Comparison of ENCODE assay signal across 19 cellular contexts in genomic region chr13:110121312-110122083, GRCh38.
DNase-seq lines count a peak whose midpoint lies in the region; ATAC-seq and TF ChIP-seq lines count a peak whose summit lies in the region.
"Had no signal": no experiment of that assay in that cellular context is flagged by ENCODE, and none has a peak within 500 bp of the region (broad histone marks: within the 10 kb centered on the region; RNA-seq: fewer than 3 reads in every experiment).

No MANE protein-coding gene starts in this region.

- H3K4me3 Mint-ChIP-seq in brain, result no peak overlapping the region
- H3K4me3 Mint-ChIP-seq in activated CD8-positive, alpha-beta T cell treated with anti-CD3 and anti-CD28 coated beads, Interleukin-2, amount 10 ng/mL, durations not matched to agents 7 days and 5 days, result no peak overlapping the region
- no peak overlapping the region for H3K4me3 Mint-ChIP-seq in activated CD4-positive, alpha-beta T cell treated with anti-CD3 and anti-CD28 coated beads, Interleukin-2, amount 10 ng/mL, durations not matched to agents 7 days and 5 days
- H3K4me3 Mint-ChIP-seq: CD4-positive, alpha-beta T cell; HFFc6 had no signal

- ATAC-seq in GM18867 (IDR thresholded peaks at IDR 0.05; ENCODE audit: unreplicated experiment), result peak; percentile 64
- peak; percentile 36 for ATAC-seq in HG02852 (IDR thresholded peaks at IDR 0.05; ENCODE audit: unreplicated experiment)
- no peak for ATAC-seq in activated CD8-positive, alpha-beta T cell treated with anti-CD3 and anti-CD28 coated beads, Interleukin-2, amount 10 ng/mL, durations not matched to agents 7 days and 5 days

- no peaks in the 10 kb centered on the region for H3K36me3 Mint-ChIP-seq in brain
- no peaks in the 10 kb centered on the region for H3K36me3 Mint-ChIP-seq in activated CD8-positive, alpha-beta T cell treated with anti-CD3 and anti-CD28 coated beads, Interleukin-2, amount 10 ng/mL, durations not matched to agents 7 days and 5 days (ENCODE audit: low read depth)
- H3K36me3 Mint-ChIP-seq in activated CD4-positive, alpha-beta T cell treated with anti-CD3 and anti-CD28 coated beads, Interleukin-2, amount 10 ng/mL, durations not matched to agents 7 days and 5 days (ENCODE audit: low read depth), result no peaks in the 10 kb centered on the region

- DNase-seq in GM06990 (ENCODE audit: extremely low read depth, insufficient read length) (no peak), NCI-H1105 treated with DMSO at 0.1 percent for 48 hours (lab: John Stamatoyannopoulos, UW) (no peak)
- DNase-seq in activated CD8-positive, alpha-beta memory T cell treated with anti-CD3 and anti-CD28 coated beads, Interleukin-2, amount 50 U/mL, for 48 hours, result no peak
- no peak for DNase-seq in activated CD8-positive, alpha-beta T cell treated with anti-CD3 and anti-CD28 coated beads, Interleukin-2, amount 10 ng/mL, durations not matched to agents 7 days and 5 days
- DNase-seq in activated CD4-positive, alpha-beta T cell treated with anti-CD3 and anti-CD28 coated beads, Interleukin-2, amount 10 ng/mL, durations not matched to agents 7 days and 5 days, result no peak
- DNase-seq: Caco-2; CD4-positive, alpha-beta T cell; GDM1; HFFc6; NCI-H1417 treated with DMSO at 0.1 percent for 48 hours; NCI-H187 treated with DMSO at 0.1 percent for 48 hours; NCI-H226; NCI-H524; NCI-H82; SHP77 treated with DMSO at 0.1 percent for 48 hours; SK-N-SH had no signal

- no peaks in the 10 kb centered on the region; the same call in 1 of the 2 replicates for H3K36me3 ChIP-seq in GM06990 (ENCODE audit: control insufficient read depth, insufficient read depth, low read length)

- peak overlapping the region; percentile 14 to 97 (median 74) for H3K27ac Mint-ChIP-seq in brain
- H3K27ac Mint-ChIP-seq in activated CD8-positive, alpha-beta T cell treated with anti-CD3 and anti-CD28 coated beads, Interleukin-2, amount 10 ng/mL, durations not matched to agents 7 days and 5 days, result no peak overlapping the region
- H3K27ac Mint-ChIP-seq in activated CD4-positive, alpha-beta T cell treated with anti-CD3 and anti-CD28 coated beads, Interleukin-2, amount 10 ng/mL, durations not matched to agents 7 days and 5 days, result no peak overlapping the region
- H3K27ac Mint-ChIP-seq: CD4-positive, alpha-beta T cell had no signal

- H3K27me3 Mint-ChIP-seq in brain, result peaks cover 11% of the 10 kb centered on the region
- peaks cover 12% of the 10 kb centered on the region for H3K27me3 Mint-ChIP-seq in activated CD8-positive, alpha-beta T cell treated with anti-CD3 and anti-CD28 coated beads, Interleukin-2, amount 10 ng/mL, durations not matched to agents 7 days and 5 days (ENCODE audit: low read depth)
- H3K27me3 Mint-ChIP-seq in activated CD4-positive, alpha-beta T cell treated with anti-CD3 and anti-CD28 coated beads, Interleukin-2, amount 10 ng/mL, durations not matched to agents 7 days and 5 days, result peaks cover 17% of the 10 kb centered on the region

- TF ChIP-seq CTCF in GM06990 (IDR thresholded peaks at IDR 0.05; ENCODE audit: insufficient read depth, low read length, poor library complexity, severe bottlenecking) (no peak), brain (conservative IDR thresholded peaks at IDR 0.05) (no peak)

- H3K4me1 Mint-ChIP-seq in brain, result peaks cover 41% of the 10 kb centered on the region
- no peaks in the 10 kb centered on the region for H3K4me1 Mint-ChIP-seq in activated CD8-positive, alpha-beta T cell treated with anti-CD3 and anti-CD28 coated beads, Interleukin-2, amount 10 ng/mL, durations not matched to agents 7 days and 5 days (ENCODE audit: low read depth)
- H3K4me1 Mint-ChIP-seq in activated CD4-positive, alpha-beta T cell treated with anti-CD3 and anti-CD28 coated beads, Interleukin-2, amount 10 ng/mL, durations not matched to agents 7 days and 5 days, result no peaks in the 10 kb centered on the region

- POLR2A ChIA-PET in activated CD8-positive, alpha-beta T cell treated with anti-CD3 and anti-CD28 coated beads, Interleukin-2, amount 10 ng/mL, durations not matched to agents 7 days and 5 days (lab: Charles Lee), result no interaction called here
- POLR2A ChIA-PET in activated CD4-positive, alpha-beta T cell treated with anti-CD3 and anti-CD28 coated beads, Interleukin-2, amount 10 ng/mL, durations not matched to agents 7 days and 5 days (lab: Charles Lee), result no interaction called here

- H3K27me3 ChIP-seq in GM06990 (replicated peaks; ENCODE audit: control insufficient read depth, insufficient read depth, low read length), result no peaks in the 10 kb centered on the region

- peaks cover 0 to 5% (median 2%) of the 10 kb centered on the region in 5 experiments for H3K9me3 Mint-ChIP-seq in brain
- no peaks in the 10 kb centered on the region for H3K9me3 Mint-ChIP-seq in activated CD8-positive, alpha-beta T cell treated with anti-CD3 and anti-CD28 coated beads, Interleukin-2, amount 10 ng/mL, durations not matched to agents 7 days and 5 days (ENCODE audit: insufficient read depth)
- no peaks in the 10 kb centered on the region for H3K9me3 Mint-ChIP-seq in activated CD4-positive, alpha-beta T cell treated with anti-CD3 and anti-CD28 coated beads, Interleukin-2, amount 10 ng/mL, durations not matched to agents 7 days and 5 days
- H3K9me3 Mint-ChIP-seq: CD4-positive, alpha-beta T cell; HFFc6 had no signal

- CTCF ChIA-PET in activated CD8-positive, alpha-beta T cell treated with anti-CD3 and anti-CD28 coated beads, Interleukin-2, amount 10 ng/mL, durations not matched to agents 7 days and 5 days (lab: Charles Lee), result interaction anchor here (0.7 kb wide), 1 partner anchor 9 kb away, joined by 3 read pairs; no protein-coding TSS in a partner anchor
- CTCF ChIA-PET in activated CD4-positive, alpha-beta T cell treated with anti-CD3 and anti-CD28 coated beads, Interleukin-2, amount 10 ng/mL, durations not matched to agents 7 days and 5 days (lab: Charles Lee), result no interaction called here

- H3K4me3 ChIP-seq in GM06990 (replicated peaks; ENCODE audit: low read depth, low read length), result peak overlapping the region; percentile 48

Comparison
In these comparisons a context has a peak if more than half of its experiments do, and no peak if none do; other contexts are left out.
1. H3K27ac Mint-ChIP-seq: peak in brain (5 of 5); none in activated CD8-positive, alpha-beta T cell treated with anti-CD3 and anti-CD28 coated beads, Interleukin-2, amount 10 ng/mL, durations not matched to agents 7 days and 5 days (single experiment) and activated CD4-positive, alpha-beta T cell treated with anti-CD3 and anti-CD28 coated beads, Interleukin-2, amount 10 ng/mL, durations not matched to agents 7 days and 5 days (single experiment).